ENCODE assay signal across 2 cellular contexts in genomic region chr12:81670759-81671158, GRCh38.
TF ChIP-seq lines count a peak whose summit lies in the region.

No MANE protein-coding gene starts in this region.

TF ChIP-seq in HepG2, 621 proteins besides CTCF, POLR2A, EP300 and RAD21:
- TF ChIP-seq RNF219 (CRISPR knock-in tag; IDR thresholded peaks at IDR 0.05) = no peak
- TF ChIP-seq ATF7 (IDR thresholded peaks at IDR 0.05) = peak; percentile 91
- no peak for TF ChIP-seq ATF7 (CRISPR knock-in tag; IDR thresholded peaks at IDR 0.05)

TF ChIP-seq in HEK293, 187 proteins besides CTCF, POLR2A, EP300 and RAD21:
- TF ChIP-seq ZNF184 (tag by site-specific recombination; IDR thresholded peaks at IDR 0.05) (no peak), BCL11A (tag by site-specific recombination; IDR thresholded peaks at IDR 0.05; ENCODE audit: low read depth) (no peak), ZNF155 (tag by site-specific recombination; IDR thresholded peaks at IDR 0.05) (no peak), GLIS2 (tag by site-specific recombination; IDR thresholded peaks at IDR 0.05) (no peak), ATF2 (tag by site-specific recombination; IDR thresholded peaks at IDR 0.05; ENCODE audit: low read depth) (0 out of 2 replicates have a peak, but pooled peaks have one; percentile 11), ZNF555 (tag by site-specific recombination; conservative IDR thresholded peaks at IDR 0.05) (no peak)
